ENCODE assay signal across 1 cellular context in the genomic region with DNA sequence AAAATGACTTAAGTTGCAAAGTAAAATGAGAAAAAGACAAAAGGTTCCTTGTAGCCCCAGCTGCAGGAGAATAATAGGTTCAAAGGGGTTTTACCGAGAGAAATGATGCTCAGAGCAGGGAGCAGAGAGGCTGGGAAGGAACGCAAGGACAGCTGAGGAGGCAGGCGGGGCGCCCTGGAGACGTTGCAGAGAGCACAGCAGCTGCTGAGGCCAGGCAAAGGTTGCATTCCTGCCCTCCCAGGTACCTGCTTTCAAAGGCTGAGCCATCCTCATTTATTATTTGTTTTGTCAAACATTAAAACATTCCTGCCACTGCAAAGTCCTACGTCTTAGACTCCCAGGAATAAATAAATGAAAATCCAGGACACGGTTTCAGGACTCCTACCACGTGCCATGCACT.
TF ChIP-seq lines count a peak whose summit lies in the region.

No MANE protein-coding gene starts in this region.

TF ChIP-seq in HepG2, 621 proteins besides CTCF, POLR2A, EP300 and RAD21:
- TF ChIP-seq KDM5A (IDR thresholded peaks at IDR 0.05; ENCODE audit: borderline replicate concordance, low read length), result no peak
- TF ChIP-seq TEAD3 (CRISPR knock-in tag; optimal IDR thresholded peaks at IDR 0.05; ENCODE audit: borderline replicate concordance), result peak; percentile 73
- no peak for TF ChIP-seq ZNF589 (CRISPR knock-in tag; conservative IDR thresholded peaks at IDR 0.05)
- TF ChIP-seq, protein P1, sequence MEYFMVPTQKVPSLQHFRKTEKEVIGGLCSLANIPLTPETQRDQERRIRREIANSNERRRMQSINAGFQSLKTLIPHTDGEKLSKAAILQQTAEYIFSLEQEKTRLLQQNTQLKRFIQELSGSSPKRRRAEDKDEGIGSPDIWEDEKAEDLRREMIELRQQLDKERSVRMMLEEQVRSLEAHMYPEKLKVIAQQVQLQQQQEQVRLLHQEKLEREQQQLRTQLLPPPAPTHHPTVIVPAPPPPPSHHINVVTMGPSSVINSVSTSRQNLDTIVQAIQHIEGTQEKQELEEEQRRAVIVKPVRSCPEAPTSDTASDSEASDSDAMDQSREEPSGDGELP (IDR thresholded peaks at IDR 0.05; ENCODE audit: borderline replicate concordance, low read depth), result peak; percentile 18; the same call in 1 of the 2 replicates
- no peak for TF ChIP-seq ZNF749 (CRISPR knock-in tag; IDR thresholded peaks at IDR 0.05; ENCODE audit: borderline replicate concordance)
